Comparison of ENCODE assay signal across 19 cellular contexts in genomic region chr7:31204066-31204465, GRCh38.
DNase-seq lines count a peak whose midpoint lies in the region; ATAC-seq and TF ChIP-seq lines count a peak whose summit lies in the region.
"Had no signal": no experiment of that assay in that cellular context is flagged by ENCODE, and none has a peak within 500 bp of the region (broad histone marks: within the 10 kb centered on the region; RNA-seq: fewer than 3 reads in every experiment).

No MANE protein-coding gene starts in this region.

- H3K9ac ChIP-seq in SK-N-MC (ENCODE audit: insufficient read length), result no peak overlapping the region
- H3K9ac ChIP-seq: BLaER1 treated with 17β-estradiol and CSF1 and Interleukin-3, amounts not matched to agents 10 nM and 100 nM had no signal

- peak; percentile 35 for DNase-seq in NCI-H748 (lab: John Stamatoyannopoulos, UW; ENCODE audit: unreplicated experiment)
- DNase-seq in NCI-H748 treated with DMSO at 0.1 percent for 48 hours (lab: John Stamatoyannopoulos, UW), result no peak
- DNase-seq in NCI-H1694 (lab: John Stamatoyannopoulos, UW), result peak; percentile 53
- DNase-seq in SK-N-MC (ENCODE audit: low read depth, low spot score), result peak; percentile 89
- no peak for DNase-seq in dorsolateral prefrontal cortex
- DNase-seq: CD8-positive, alpha-beta T cell; DMS153; DMS79; GDM1; H7; HFFc6 had no signal

- H3K36me3 ChIP-seq in SK-N-MC (ENCODE audit: insufficient read depth, low read length), result no peaks in the 10 kb centered on the region
- H3K36me3 ChIP-seq: BLaER1 treated with 17β-estradiol and CSF1 and Interleukin-3, amounts not matched to agents 10 nM and 100 nM had no signal

- peak overlapping the region; percentile 34; the same call in 1 of the 2 replicates for H3K4me3 ChIP-seq in SK-N-MC
- H3K4me3 ChIP-seq in dorsolateral prefrontal cortex, result no peak overlapping the region
- H3K4me3 ChIP-seq: A549; BLaER1 treated with 17β-estradiol and CSF1 and Interleukin-3, amounts not matched to agents 10 nM and 100 nM; GM23338 had no signal

- H3K27ac ChIP-seq in SK-N-MC (peak overlapping the region; percentile 70), dorsolateral prefrontal cortex (peak overlapping the region in 31 of 59 donors; percentile 6 to 76 (median 33))
- H3K27ac ChIP-seq: 22Rv1; A549; BLaER1 treated with 17β-estradiol and CSF1 and Interleukin-3, amounts not matched to agents 10 nM and 100 nM had no signal

- H3K9me3 ChIP-seq in SK-N-MC (ENCODE audit: low read depth, low read length), result no peaks in the 10 kb centered on the region; the same call in 1 of the 2 replicates
- H3K9me3 ChIP-seq: A549 had no signal

- no peaks in the 10 kb centered on the region for H3K27me3 ChIP-seq in dorsolateral prefrontal cortex
- H3K27me3 ChIP-seq: BLaER1 treated with 17β-estradiol and CSF1 and Interleukin-3, amounts not matched to agents 10 nM and 100 nM had no signal

- intact Hi-C loops in dorsolateral prefrontal cortex (cut with DNase I), result no loop called here

- no peak for TF ChIP-seq CTCF in dorsolateral prefrontal cortex (IDR thresholded peaks at IDR 0.05 in 54 of 56, conservative IDR thresholded peaks at IDR 0.05 in 2 of 56; ENCODE audit: low read depth in 1 of 56, partially characterized antibody in 56 of 56)

- ATAC-seq in HG03565 (IDR thresholded peaks at IDR 0.05; ENCODE audit: unreplicated experiment) (no peak), GM21381 (IDR thresholded peaks at IDR 0.05; ENCODE audit: unreplicated experiment) (no peak), HG03196 (IDR thresholded peaks at IDR 0.05; ENCODE audit: unreplicated experiment) (no peak)
- ATAC-seq: A549; CD8-positive, alpha-beta T cell; GM23338; HCT116 had no signal

Comparison
In these comparisons a context has a peak if more than half of its experiments do, and no peak if none do; other contexts are left out.
1. DNase-seq: peak in NCI-H748 (single experiment), NCI-H1694 (single experiment) and SK-N-MC (single experiment); none in NCI-H748 treated with DMSO at 0.1 percent for 48 hours (single experiment) and dorsolateral prefrontal cortex (0 of 10).